In genomic region chr6:165245287-165245686, GRCh38 we compare ENCODE assay signal across 9 cellular contexts.
DNase-seq lines count a peak whose midpoint lies in the region; ATAC-seq and TF ChIP-seq lines count a peak whose summit lies in the region.
"Had no signal": no experiment of that assay in that cellular context is flagged by ENCODE, and none has a peak within 500 bp of the region (broad histone marks: within the 10 kb centered on the region; RNA-seq: fewer than 3 reads in every experiment).

No MANE protein-coding gene starts in this region.

- H3K9ac ChIP-seq in OCI-LY3 (ENCODE audit: low read length) = no peak overlapping the region

- no peaks in the 10 kb centered on the region for H4K20me1 ChIP-seq in OCI-LY3 (ENCODE audit: insufficient read depth, low read length)

- no peak overlapping the region for H3K4me3 ChIP-seq in OCI-LY3 (ENCODE audit: low read length)

- no peaks in the 10 kb centered on the region for H3K27me3 ChIP-seq in OCI-LY3 (ENCODE audit: low read depth, low read length)

- DNase-seq in H4 (ENCODE audit: low spot score) = peak; percentile 23
- peak; percentile 32 for DNase-seq in fibroblast of peridontal ligament (ENCODE audit: extremely low read depth)
- no peak for DNase-seq in sciatic nerve (ENCODE audit: low spot score)
- no peak for DNase-seq in activated T-cell treated with anti-CD3 and anti-CD28 coated beads, Interleukin-2, amount 50 U/mL, for 1 hour
- DNase-seq: activated naive CD8-positive, alpha-beta T cell treated with anti-CD3 and anti-CD28 coated beads, Interleukin-2, amount 10 ng/mL, durations not matched to agents 7 days and 5 days had no signal

- no peaks in the 10 kb centered on the region for H3K4me1 ChIP-seq in OCI-LY3 (ENCODE audit: low read length)

- no peaks in the 10 kb centered on the region for H3K36me3 ChIP-seq in OCI-LY3 (replicated peaks; ENCODE audit: low read depth, low read length)

- intact Hi-C loops in sciatic nerve (cut with DNase I) = no loop called here

- ATAC-seq in sciatic nerve (peak; percentile 55), GM18861 (IDR thresholded peaks at IDR 0.05; ENCODE audit: unreplicated experiment) (no peak), GM19467 (IDR thresholded peaks at IDR 0.05; ENCODE audit: unreplicated experiment) (no peak)
- ATAC-seq: Right ventricle myocardium inferior had no signal

- H3K27ac ChIP-seq in OCI-LY3 (ENCODE audit: low read length) = no peak overlapping the region

- no peak overlapping the region for H3K4me2 ChIP-seq in OCI-LY3 (ENCODE audit: low read length)

- H2AFZ ChIP-seq in OCI-LY3 (ENCODE audit: low read depth, low read length) = no peak overlapping the region

- TF ChIP-seq CTCF in OCI-LY3 (IDR thresholded peaks at IDR 0.05; ENCODE audit: low read depth, low read length) = peak; percentile 28; the same call in 1 of the 2 replicates

- H3K79me2 ChIP-seq in OCI-LY3 (ENCODE audit: low read length) = no peaks in the 10 kb centered on the region

- no peaks in the 10 kb centered on the region for H3K9me3 ChIP-seq in OCI-LY3 (ENCODE audit: insufficient read depth, low read length)

Comparison
In these comparisons a context has a peak if more than half of its experiments do, and no peak if none do; other contexts are left out.
1. DNase-seq: peak in H4 (single experiment) and fibroblast of peridontal ligament (single experiment); none in sciatic nerve (single experiment) and activated T-cell treated with anti-CD3 and anti-CD28 coated beads, Interleukin-2, amount 50 U/mL, for 1 hour (single experiment).